ENCODE assay signal across 22 cellular contexts in genomic region chr2:65050931-65051330, GRCh38.
"Had no signal": no experiment of that assay in that cellular context is flagged by ENCODE, and none has a peak within 500 bp of the region (broad histone marks: within the 10 kb centered on the region; RNA-seq: fewer than 3 reads in every experiment).

No MANE protein-coding gene starts in this region.

- H3K27ac ChIP-seq: heart right ventricle, left lung, lower lobe of right lung, sigmoid colon, suprapubic skin, thyroid gland had no signal

- H3K36me3 Mint-ChIP-seq: natural killer cell, type B pancreatic cell had no signal

- ATAC-seq: esophagus mucosa; heart right ventricle; left lung; lower lobe of right lung; natural killer cell; stimulated activated effector memory CD8-positive, alpha-beta T cell treated with anti-CD3 and anti-CD28 coated beads, Interleukin-12 subunit alpha, Interleukin-12 subunit beta, amount 100 ng/mL, for 72 hours; stimulated activated naive CD8-positive, alpha-beta T cell treated with anti-CD3 and anti-CD28 coated beads, Interleukin-15, Interleukin-2, amounts not matched to agents 100 U/mL and 50 U/mL, for 24 hours had no signal

- H3K27me3 Mint-ChIP-seq: memory B cell, type B pancreatic cell had no signal

- H3K36me3 ChIP-seq: heart right ventricle, left lung, lower lobe of right lung, sigmoid colon, suprapubic skin, thyroid gland had no signal

- H3K9me3 ChIP-seq: heart right ventricle, left lung, lower lobe of right lung, sigmoid colon, suprapubic skin, thyroid gland had no signal

- H3K9me3 Mint-ChIP-seq: natural killer cell, type B pancreatic cell had no signal

- H3K27ac Mint-ChIP-seq: memory B cell; mesothelial cell of epicardium; natural killer cell; stimulated activated effector memory CD8-positive, alpha-beta T cell treated with anti-CD3 and anti-CD28 coated beads, Interleukin-12 subunit alpha, Interleukin-12 subunit beta, amount 100 ng/mL, for 72 hours; type B pancreatic cell had no signal

- FAIRE-seq: urothelium cell line had no signal

- H3K27me3 ChIP-seq: heart right ventricle, left lung, sigmoid colon, suprapubic skin, thyroid gland had no signal

- H3K4me3 ChIP-seq: heart right ventricle, left lung, lower lobe of right lung, sigmoid colon, suprapubic skin, thyroid gland had no signal

- DNase-seq: effector memory CD4-positive, alpha-beta T cell; heart right ventricle; hypothalamus; islet precursor cell; left lung; lower lobe of right lung; natural killer cell; posterior cingulate gyrus; sigmoid colon; small intestine; stimulated activated CD4-positive, alpha-beta T cell treated with anti-CD3 and anti-CD28 coated beads, Interleukin-4, amount 100 ng/mL, for 1 hour; stimulated activated CD8-positive, alpha-beta memory T cell treated with anti-CD3 and anti-CD28 coated beads, Interleukin-4, amount 100 ng/mL, for 48 hours; stimulated activated naive CD8-positive, alpha-beta T cell treated with anti-CD3 and anti-CD28 coated beads, Interleukin-15, Interleukin-2, amounts not matched to agents 100 U/mL and 50 U/mL, for 24 hours; thyroid gland had no signal

- H3K4me3 Mint-ChIP-seq: memory B cell; mesothelial cell of epicardium; natural killer cell; neural crest cell; stimulated activated effector memory CD8-positive, alpha-beta T cell treated with anti-CD3 and anti-CD28 coated beads, Interleukin-12 subunit alpha, Interleukin-12 subunit beta, amount 100 ng/mL, for 72 hours; type B pancreatic cell had no signal
